In the genomic region with DNA sequence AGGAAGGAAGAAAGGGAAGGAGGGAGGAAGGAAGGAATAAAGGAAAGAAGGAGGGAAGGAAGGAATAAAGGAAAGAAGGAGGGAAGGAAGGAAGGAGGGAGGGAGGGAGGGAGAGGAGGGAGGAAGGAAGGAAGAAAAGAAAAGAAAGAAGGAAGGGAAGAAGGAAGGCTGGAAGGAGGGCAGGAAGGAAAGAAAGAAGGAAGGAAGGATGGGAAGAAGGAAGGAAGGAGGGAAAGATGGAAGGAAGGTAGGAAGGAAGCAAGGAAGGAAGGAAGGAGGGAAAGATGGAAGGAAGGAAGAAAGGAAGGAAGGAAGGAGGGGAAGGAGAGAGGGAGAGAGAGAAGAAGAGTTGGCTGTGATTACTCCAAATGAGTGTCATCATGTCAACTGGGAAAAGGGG, we compare ENCODE assay signal across 2 cellular contexts.
TF ChIP-seq lines count a peak whose summit lies in the region.

No MANE protein-coding gene starts in this region.

TF ChIP-seq in HepG2, 621 proteins besides CTCF, POLR2A, EP300 and RAD21 (continued from another document):
- TF ChIP-seq, protein P1, sequence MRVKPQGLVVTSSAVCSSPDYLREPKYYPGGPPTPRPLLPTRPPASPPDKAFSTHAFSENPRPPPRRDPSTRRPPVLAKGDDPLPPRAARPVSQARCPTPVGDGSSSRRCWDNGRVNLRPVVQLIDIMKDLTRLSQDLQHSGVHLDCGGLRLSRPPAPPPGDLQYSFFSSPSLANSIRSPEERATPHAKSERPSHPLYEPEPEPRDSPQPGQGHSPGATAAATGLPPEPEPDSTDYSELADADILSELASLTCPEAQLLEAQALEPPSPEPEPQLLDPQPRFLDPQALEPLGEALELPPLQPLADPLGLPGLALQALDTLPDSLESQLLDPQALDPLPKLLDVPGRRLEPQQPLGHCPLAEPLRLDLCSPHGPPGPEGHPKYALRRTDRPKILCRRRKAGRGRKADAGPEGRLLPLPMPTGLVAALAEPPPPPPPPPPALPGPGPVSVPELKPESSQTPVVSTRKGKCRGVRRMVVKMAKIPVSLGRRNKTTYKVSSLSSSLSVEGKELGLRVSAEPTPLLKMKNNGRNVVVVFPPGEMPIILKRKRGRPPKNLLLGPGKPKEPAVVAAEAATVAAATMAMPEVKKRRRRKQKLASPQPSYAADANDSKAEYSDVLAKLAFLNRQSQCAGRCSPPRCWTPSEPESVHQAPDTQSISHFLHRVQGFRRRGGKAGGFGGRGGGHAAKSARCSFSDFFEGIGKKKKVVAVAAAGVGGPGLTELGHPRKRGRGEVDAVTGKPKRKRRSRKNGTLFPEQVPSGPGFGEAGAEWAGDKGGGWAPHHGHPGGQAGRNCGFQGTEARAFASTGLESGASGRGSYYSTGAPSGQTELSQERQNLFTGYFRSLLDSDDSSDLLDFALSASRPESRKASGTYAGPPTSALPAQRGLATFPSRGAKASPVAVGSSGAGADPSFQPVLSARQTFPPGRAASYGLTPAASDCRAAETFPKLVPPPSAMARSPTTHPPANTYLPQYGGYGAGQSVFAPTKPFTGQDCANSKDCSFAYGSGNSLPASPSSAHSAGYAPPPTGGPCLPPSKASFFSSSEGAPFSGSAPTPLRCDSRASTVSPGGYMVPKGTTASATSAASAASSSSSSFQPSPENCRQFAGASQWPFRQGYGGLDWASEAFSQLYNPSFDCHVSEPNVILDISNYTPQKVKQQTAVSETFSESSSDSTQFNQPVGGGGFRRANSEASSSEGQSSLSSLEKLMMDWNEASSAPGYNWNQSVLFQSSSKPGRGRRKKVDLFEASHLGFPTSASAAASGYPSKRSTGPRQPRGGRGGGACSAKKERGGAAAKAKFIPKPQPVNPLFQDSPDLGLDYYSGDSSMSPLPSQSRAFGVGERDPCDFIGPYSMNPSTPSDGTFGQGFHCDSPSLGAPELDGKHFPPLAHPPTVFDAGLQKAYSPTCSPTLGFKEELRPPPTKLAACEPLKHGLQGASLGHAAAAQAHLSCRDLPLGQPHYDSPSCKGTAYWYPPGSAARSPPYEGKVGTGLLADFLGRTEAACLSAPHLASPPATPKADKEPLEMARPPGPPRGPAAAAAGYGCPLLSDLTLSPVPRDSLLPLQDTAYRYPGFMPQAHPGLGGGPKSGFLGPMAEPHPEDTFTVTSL (CRISPR knock-in tag; IDR thresholded peaks at IDR 0.05; ENCODE audit: borderline replicate concordance), result no peak
- TF ChIP-seq CHD4 (IDR thresholded peaks at IDR 0.05; ENCODE audit: borderline replicate concordance, low read length), result no peak
- TF ChIP-seq NONO (IDR thresholded peaks at IDR 0.05), result 0 out of 2 replicates have a peak, but pooled peaks have one; percentile 13
- no peak for TF ChIP-seq NONO (CRISPR knock-in tag; conservative IDR thresholded peaks at IDR 0.05)
- TF ChIP-seq HNRNPK (IDR thresholded peaks at IDR 0.05; ENCODE audit: low read depth, low read length, poor library complexity, severe bottlenecking), result no peak

TF ChIP-seq in HEK293, 187 proteins besides CTCF, POLR2A, EP300 and RAD21 (continued from another document):
- TF ChIP-seq, protein P2, sequence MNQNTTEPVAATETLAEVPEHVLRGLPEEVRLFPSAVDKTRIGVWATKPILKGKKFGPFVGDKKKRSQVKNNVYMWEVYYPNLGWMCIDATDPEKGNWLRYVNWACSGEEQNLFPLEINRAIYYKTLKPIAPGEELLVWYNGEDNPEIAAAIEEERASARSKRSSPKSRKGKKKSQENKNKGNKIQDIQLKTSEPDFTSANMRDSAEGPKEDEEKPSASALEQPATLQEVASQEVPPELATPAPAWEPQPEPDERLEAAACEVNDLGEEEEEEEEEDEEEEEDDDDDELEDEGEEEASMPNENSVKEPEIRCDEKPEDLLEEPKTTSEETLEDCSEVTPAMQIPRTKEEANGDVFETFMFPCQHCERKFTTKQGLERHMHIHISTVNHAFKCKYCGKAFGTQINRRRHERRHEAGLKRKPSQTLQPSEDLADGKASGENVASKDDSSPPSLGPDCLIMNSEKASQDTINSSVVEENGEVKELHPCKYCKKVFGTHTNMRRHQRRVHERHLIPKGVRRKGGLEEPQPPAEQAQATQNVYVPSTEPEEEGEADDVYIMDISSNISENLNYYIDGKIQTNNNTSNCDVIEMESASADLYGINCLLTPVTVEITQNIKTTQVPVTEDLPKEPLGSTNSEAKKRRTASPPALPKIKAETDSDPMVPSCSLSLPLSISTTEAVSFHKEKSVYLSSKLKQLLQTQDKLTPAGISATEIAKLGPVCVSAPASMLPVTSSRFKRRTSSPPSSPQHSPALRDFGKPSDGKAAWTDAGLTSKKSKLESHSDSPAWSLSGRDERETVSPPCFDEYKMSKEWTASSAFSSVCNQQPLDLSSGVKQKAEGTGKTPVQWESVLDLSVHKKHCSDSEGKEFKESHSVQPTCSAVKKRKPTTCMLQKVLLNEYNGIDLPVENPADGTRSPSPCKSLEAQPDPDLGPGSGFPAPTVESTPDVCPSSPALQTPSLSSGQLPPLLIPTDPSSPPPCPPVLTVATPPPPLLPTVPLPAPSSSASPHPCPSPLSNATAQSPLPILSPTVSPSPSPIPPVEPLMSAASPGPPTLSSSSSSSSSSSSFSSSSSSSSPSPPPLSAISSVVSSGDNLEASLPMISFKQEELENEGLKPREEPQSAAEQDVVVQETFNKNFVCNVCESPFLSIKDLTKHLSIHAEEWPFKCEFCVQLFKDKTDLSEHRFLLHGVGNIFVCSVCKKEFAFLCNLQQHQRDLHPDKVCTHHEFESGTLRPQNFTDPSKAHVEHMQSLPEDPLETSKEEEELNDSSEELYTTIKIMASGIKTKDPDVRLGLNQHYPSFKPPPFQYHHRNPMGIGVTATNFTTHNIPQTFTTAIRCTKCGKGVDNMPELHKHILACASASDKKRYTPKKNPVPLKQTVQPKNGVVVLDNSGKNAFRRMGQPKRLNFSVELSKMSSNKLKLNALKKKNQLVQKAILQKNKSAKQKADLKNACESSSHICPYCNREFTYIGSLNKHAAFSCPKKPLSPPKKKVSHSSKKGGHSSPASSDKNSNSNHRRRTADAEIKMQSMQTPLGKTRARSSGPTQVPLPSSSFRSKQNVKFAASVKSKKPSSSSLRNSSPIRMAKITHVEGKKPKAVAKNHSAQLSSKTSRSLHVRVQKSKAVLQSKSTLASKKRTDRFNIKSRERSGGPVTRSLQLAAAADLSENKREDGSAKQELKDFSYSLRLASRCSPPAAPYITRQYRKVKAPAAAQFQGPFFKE (tag by site-specific recombination; IDR thresholded peaks at IDR 0.05; ENCODE audit: borderline replicate concordance), result no peak
- no peak for TF ChIP-seq KLF10 (tag by site-specific recombination; IDR thresholded peaks at IDR 0.05)
- no peak for TF ChIP-seq HOXC10 (CRISPR knock-in tag; IDR thresholded peaks at IDR 0.05)
